10 cellular contexts compared by ENCODE assay signal in the genomic region with DNA sequence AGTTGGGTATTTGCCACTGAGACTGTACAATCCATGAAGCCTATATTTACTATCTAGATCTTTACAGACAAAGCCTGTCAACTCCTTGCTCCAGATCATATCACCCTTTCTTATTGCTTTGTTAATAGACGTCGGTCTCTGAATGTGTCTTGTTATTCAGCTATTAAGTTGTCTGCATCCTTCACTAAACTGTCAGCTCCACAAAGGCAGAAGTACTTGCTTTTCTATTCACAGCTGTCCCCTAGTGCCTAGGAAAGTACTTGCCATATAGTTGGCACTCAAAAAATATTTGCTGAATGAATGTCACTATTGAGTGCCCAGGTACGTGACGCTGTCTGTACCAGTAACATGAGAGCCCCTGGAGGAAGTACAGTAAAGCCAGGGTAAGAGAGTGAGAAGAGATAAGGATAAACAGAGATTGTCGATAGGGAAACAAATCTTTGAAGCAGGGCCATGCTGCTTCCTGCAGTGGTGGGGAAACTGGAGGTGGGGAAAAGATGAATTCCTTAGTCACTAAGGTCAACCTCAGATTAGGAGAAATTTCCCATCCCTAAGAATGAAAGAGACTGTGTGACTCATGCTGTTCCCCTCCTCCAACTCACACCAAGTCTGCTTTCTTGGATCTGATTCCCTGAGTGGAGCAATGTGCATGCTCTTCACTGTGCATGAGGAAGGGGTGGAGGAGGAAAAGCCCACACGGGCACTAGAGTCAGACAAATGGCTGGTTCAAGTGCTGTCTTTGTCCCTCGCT. TPM values are rescaled to one million over a fixed set of nuclear protein-coding genes. Genes with fewer than 3 reads are reported as not detected.
DNase-seq lines count a peak whose midpoint lies in the region; ATAC-seq, FAIRE-seq and TF ChIP-seq lines count a peak whose summit lies in the region.
"Had no signal": no experiment of that assay in that cellular context is flagged by ENCODE, and none has a peak within 500 bp of the region (broad histone marks: within the 10 kb centered on the region; RNA-seq: fewer than 3 reads in every experiment).

No MANE protein-coding gene starts in this region.

- TF ChIP-seq POLR2A in GM12892 (IDR thresholded peaks at IDR 0.05; ENCODE audit: low read depth, low read length), result no peak

- no peaks in the 10 kb centered on the region for H3K9me3 ChIP-seq in muscle layer of colon (ENCODE audit: low read length)

- no peak overlapping the region for H3K4me3 ChIP-seq in muscle layer of colon (ENCODE audit: low read depth in 1 of 2, low read length in 2 of 2)

- no peak for FAIRE-seq in GM12892 (lab: Jason Lieb, UNC)

- peak; percentile 28 for ATAC-seq in esophagus mucosa
- ATAC-seq in GM19452 (IDR thresholded peaks at IDR 0.05; ENCODE audit: unreplicated experiment), result no peak
- no peak for ATAC-seq in HG03196 (IDR thresholded peaks at IDR 0.05; ENCODE audit: unreplicated experiment)
- ATAC-seq: naive thymus-derived CD4-positive, alpha-beta T cell had no signal

- peak overlapping the region; percentile 71 for H3K27ac ChIP-seq in muscle layer of colon (ENCODE audit: low read depth, low read length)

- H3K27me3 ChIP-seq in muscle layer of colon (ENCODE audit: control insufficient read depth in 1 of 2, insufficient read depth in 2 of 2, low read length in 2 of 2), result no peaks in the 10 kb centered on the region

- H3K4me1 ChIP-seq in muscle layer of colon (ENCODE audit: insufficient read depth, low read length), result peaks cover 72% of the 10 kb centered on the region

- H3K9ac ChIP-seq in muscle layer of colon (ENCODE audit: low read length), result no peak overlapping the region

- DNase-seq in A172 (ENCODE audit: low spot score) (peak; percentile 97), NCI-H2029 (lab: John Stamatoyannopoulos, UW) (peak; percentile 49), GM12892 (ENCODE audit: insufficient read length) (no peak)
- DNase-seq in activated CD8-positive, alpha-beta memory T cell treated with anti-CD3 and anti-CD28 coated beads for 24 hours, result no peak
- DNase-seq: CD4-positive, CD25-positive, alpha-beta regulatory T cell; naive thymus-derived CD4-positive, alpha-beta T cell had no signal

- H3K36me3 ChIP-seq in muscle layer of colon (ENCODE audit: insufficient read depth, low read length), result peaks cover under 1% of the 10 kb centered on the region

RNA-seq across cellular contexts. Expression of a gene that starts 36.3 kb away (rescaled TPM):
- 6.9 and 8.8 TPM in 2 replicates for total RNA-seq in A172 (2014; rRNA removed; shearing (Covaris generic))
- total RNA-seq in esophagus mucosa, result 6.0 TPM
- 1.00 TPM for polyA plus RNA-seq in GM12892 (2012; ENCODE audit: missing spikeins)
- polyA plus RNA-seq: CD4-positive, CD25-positive, alpha-beta regulatory T cell; naive thymus-derived CD4-positive, alpha-beta T cell had no signal

Comparison
In these comparisons a context has a peak if more than half of its experiments do, and no peak if none do; other contexts are left out.
1. DNase-seq: peak in A172 (single experiment) and NCI-H2029 (single experiment); none in activated CD8-positive, alpha-beta memory T cell treated with anti-CD3 and anti-CD28 coated beads for 24 hours (single experiment) and GM12892 (single experiment).